In genomic region chr7:5541087-5541992, GRCh38 we compare ENCODE assay signal across 12 cellular contexts. TPM values are rescaled to one million over a fixed set of nuclear protein-coding genes. Genes with fewer than 3 reads are reported as not detected.
DNase-seq lines count a peak whose midpoint lies in the region; ATAC-seq and TF ChIP-seq lines count a peak whose summit lies in the region.
"Had no signal": no experiment of that assay in that cellular context is flagged by ENCODE, and none has a peak within 500 bp of the region (broad histone marks: within the 10 kb centered on the region; RNA-seq: fewer than 3 reads in every experiment).

No MANE protein-coding gene starts in this region.

- no peak overlapping the region for H3K9ac ChIP-seq in neural progenitor cell

- H2AFZ ChIP-seq in neural progenitor cell (replicated peaks): no peak overlapping the region

- H3K36me3 Mint-ChIP-seq in neural progenitor cell: no peaks in the 10 kb centered on the region

- peaks cover 2% of the 10 kb centered on the region for H3K4me1 Mint-ChIP-seq in neural progenitor cell

- no peak for TF ChIP-seq CTCF in GM20000 (IDR thresholded peaks at IDR 0.05; ENCODE audit: extremely low read depth, missing control alignments)
- TF ChIP-seq CTCF in neural progenitor cell (IDR thresholded peaks at IDR 0.05): no peak

- H3K4me2 ChIP-seq in neural progenitor cell: no peak overlapping the region

- H3K4me1 ChIP-seq in neural progenitor cell: no peaks in the 10 kb centered on the region
- H3K4me1 ChIP-seq: tibial nerve had no signal

- no peaks in the 10 kb centered on the region for H3K79me2 ChIP-seq in neural progenitor cell (ENCODE audit: low read depth)

- ATAC-seq in GM18498 (IDR thresholded peaks at IDR 0.05; ENCODE audit: unreplicated experiment) (peak; percentile 45), HG03095 (IDR thresholded peaks at IDR 0.05; ENCODE audit: unreplicated experiment) (peak; percentile 58), esophagus mucosa (peak; percentile 21)

- DNase-seq in GM20000 (ENCODE audit: low spot score) (peak; percentile 43), NCI-H69 (lab: John Stamatoyannopoulos, UW) (no peak), neural progenitor cell (ENCODE audit: low spot score) (no peak), NCI-H446 treated with DMSO at 0.1 percent for 48 hours (lab: John Stamatoyannopoulos, UW) (no peak)
- no peak for DNase-seq in activated CD4-positive, alpha-beta T cell treated with anti-CD3 and anti-CD28 coated beads for 48 hours
- DNase-seq: activated effector memory CD4-positive, alpha-beta T cell treated with Interleukin-2 at 50 U/mL for 16 hours; NCI-H774; stimulated activated CD4-positive, alpha-beta T cell treated with anti-CD3 and anti-CD28 coated beads, Interleukin-2, amount 100 ng/mL, for 24 hours had no signal

- no peak overlapping the region for H3K27ac ChIP-seq in neural progenitor cell
- H3K27ac ChIP-seq: tibial nerve had no signal

- no peak overlapping the region for H3K4me3 Mint-ChIP-seq in neural progenitor cell

- no peaks in the 10 kb centered on the region for H3K9me3 Mint-ChIP-seq in neural progenitor cell

- no peak overlapping the region for H3K27ac Mint-ChIP-seq in neural progenitor cell

- no peaks in the 10 kb centered on the region for H3K9me3 ChIP-seq in neural progenitor cell (ENCODE audit: low read depth)
- H3K9me3 ChIP-seq: tibial nerve had no signal

- no peaks in the 10 kb centered on the region for H3K27me3 ChIP-seq in neural progenitor cell
- H3K27me3 ChIP-seq: tibial nerve had no signal

- H3K4me3 ChIP-seq in neural progenitor cell: no peak overlapping the region
- H3K4me3 ChIP-seq: tibial nerve had no signal

- peaks cover 5% of the 10 kb centered on the region for H3K27me3 Mint-ChIP-seq in neural progenitor cell (ENCODE audit: insufficient read depth, low read depth)

- no peaks in the 10 kb centered on the region for H3F3A ChIP-seq in neural progenitor cell (ENCODE audit: low read depth)

- no peaks in the 10 kb centered on the region for H4K20me1 ChIP-seq in neural progenitor cell (ENCODE audit: low read depth)

- H3K36me3 ChIP-seq in neural progenitor cell: no peaks in the 10 kb centered on the region
- H3K36me3 ChIP-seq: tibial nerve had no signal

RNA-seq across cellular contexts. Expression of gene ACTB, which starts 10.9 kb away (rescaled TPM):
- total RNA-seq in esophagus mucosa (3,468 TPM), neural progenitor cell (ENCODE audit: low replicate concordance) (1,381 and 2,318 TPM in 2 replicates)

RNA-seq across cellular contexts. Expression of gene FBXL18, which starts 27.7 kb away (rescaled TPM):
- total RNA-seq in esophagus mucosa: 9.4 TPM
- 3.3 and 6.7 TPM in 2 replicates for total RNA-seq in neural progenitor cell (ENCODE audit: low replicate concordance)

RNA-seq across cellular contexts. Expression of gene FSCN1, which starts 51.3 kb away (rescaled TPM):
- total RNA-seq in esophagus mucosa (166 TPM), neural progenitor cell (ENCODE audit: low replicate concordance) (76.3 and 256 TPM in 2 replicates)
